8 cellular contexts compared by ENCODE assay signal in genomic region chr22:22720201-22720723, GRCh38.
DNase-seq lines count a peak whose midpoint lies in the region; ATAC-seq and TF ChIP-seq lines count a peak whose summit lies in the region.

No MANE protein-coding gene starts in this region.

- peaks cover 2% of the 10 kb centered on the region for H3K27me3 Mint-ChIP-seq in activated naive CD4-positive, alpha-beta T cell treated with anti-CD3 and anti-CD28 coated beads for 36 hours (ENCODE audit: low read depth)

- H3K9me3 Mint-ChIP-seq in activated naive CD4-positive, alpha-beta T cell treated with anti-CD3 and anti-CD28 coated beads for 36 hours = no peaks in the 10 kb centered on the region

- peak; percentile 35 for DNase-seq in AG08395 (ENCODE audit: low spot score)
- peak; percentile 84 for DNase-seq in NOMO-1 treated with dmso at 0.1 percent for 144 hours (lab: John Stamatoyannopoulos, UW; ENCODE audit: unreplicated experiment)
- peak; percentile 56 for DNase-seq in activated naive CD4-positive, alpha-beta T cell treated with anti-CD3 and anti-CD28 coated beads for 36 hours
- peak; percentile 20 for DNase-seq in hepatic stellate cell (ENCODE audit: low spot score)
- DNase-seq in stimulated activated CD4-positive, alpha-beta T cell treated with anti-CD3 and anti-CD28 coated beads, Interleukin-2, amount 100 ng/mL, for 48 hours = peak; percentile 22 to 25
- DNase-seq in OCI-M2 (lab: John Stamatoyannopoulos, UW; ENCODE audit: unreplicated experiment) = no peak

- no peak overlapping the region for H3K27ac Mint-ChIP-seq in activated naive CD4-positive, alpha-beta T cell treated with anti-CD3 and anti-CD28 coated beads for 36 hours

- intact Hi-C loops in activated naive CD4-positive, alpha-beta T cell treated with anti-CD3 and anti-CD28 coated beads for 36 hours (cut with micrococcal nuclease) = no loop called here

- H3K4me3 Mint-ChIP-seq in activated naive CD4-positive, alpha-beta T cell treated with anti-CD3 and anti-CD28 coated beads for 36 hours = no peak overlapping the region

- no peaks in the 10 kb centered on the region for H3K36me3 Mint-ChIP-seq in activated naive CD4-positive, alpha-beta T cell treated with anti-CD3 and anti-CD28 coated beads for 36 hours (ENCODE audit: low read depth)

- peaks cover 26% of the 10 kb centered on the region for H3K4me1 Mint-ChIP-seq in activated naive CD4-positive, alpha-beta T cell treated with anti-CD3 and anti-CD28 coated beads for 36 hours (ENCODE audit: low read depth)

- CTCF ChIA-PET in activated naive CD4-positive, alpha-beta T cell treated with anti-CD3 and anti-CD28 coated beads for 36 hours (lab: Charles Lee) = interaction anchor here (0.5 to 1.6 kb wide), 10 partner anchors 11 to 235 kb away, joined by 3 to 9 read pairs (median 3); no protein-coding TSS in a partner anchor

- ATAC-seq in GM18505 (IDR thresholded peaks at IDR 0.05; ENCODE audit: unreplicated experiment) (peak; percentile 48), HG03025 (IDR thresholded peaks at IDR 0.05; ENCODE audit: low FRiP score, unreplicated experiment) (peak; percentile 42)

- peak; percentile 72 for TF ChIP-seq POLR2A in GM18505 (IDR thresholded peaks at IDR 0.05; ENCODE audit: borderline replicate concordance, extremely low read depth, insufficient read depth, insufficient read length)
